In the genomic region with DNA sequence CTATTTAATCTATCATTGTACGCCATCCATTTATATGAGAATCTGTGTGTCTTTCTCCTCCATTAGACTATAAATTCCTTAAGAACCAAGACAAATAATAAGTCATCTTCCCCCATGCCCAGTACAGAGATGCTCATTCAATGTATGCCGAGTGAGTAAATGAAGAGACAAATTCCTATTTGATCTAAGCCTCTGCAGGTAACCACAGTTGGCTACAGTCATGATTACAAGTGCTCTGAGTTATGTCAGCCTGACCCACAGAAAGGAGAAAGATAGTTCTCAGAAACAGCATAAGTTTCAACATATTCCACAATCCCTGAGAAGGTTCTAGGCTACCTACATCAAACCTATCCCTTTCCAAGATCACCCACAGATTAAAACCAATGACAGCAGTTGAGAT, we compare ENCODE assay signal across 15 cellular contexts. TPM values are rescaled to one million over a fixed set of nuclear protein-coding genes. Genes with fewer than 3 reads are reported as not detected.
DNase-seq lines count a peak whose midpoint lies in the region; ATAC-seq, FAIRE-seq and TF ChIP-seq lines count a peak whose summit lies in the region.
"Had no signal": no experiment of that assay in that cellular context is flagged by ENCODE, and none has a peak within 500 bp of the region (broad histone marks: within the 10 kb centered on the region; RNA-seq: fewer than 3 reads in every experiment).

No MANE protein-coding gene starts in this region.

- ATAC-seq in HCT116 (no peak), GM21619 (IDR thresholded peaks at IDR 0.05; ENCODE audit: unreplicated experiment) (no peak), HG02852 (IDR thresholded peaks at IDR 0.05; ENCODE audit: unreplicated experiment) (no peak)

- peak overlapping the region; percentile 41 for H3K4me2 ChIP-seq in HCT116 (ENCODE audit: low read length)

- DNase-seq in HCT116 (ENCODE audit: low read depth, low spot score), result no peak
- DNase-seq in RCC 7860 (ENCODE audit: low spot score), result peak; percentile 68
- DNase-seq in bronchial epithelial cell (ENCODE audit: low read depth), result peak; percentile 95
- peak; percentile 58 for DNase-seq in kidney tubule cell (ENCODE audit: low spot score)
- DNase-seq in foreskin fibroblast, result no peak
- no peak for DNase-seq in HuH-7.5 (ENCODE audit: low spot score)
- DNase-seq: ACHN, AML-193, NCI-H1436 treated with DMSO at 0.1 percent for 48 hours, NCI-H2081 treated with DMSO at 0.1 percent for 48 hours, NCI-H524, Right ventricle myocardium superior had no signal

- TF ChIP-seq RAD21 in HCT116 (IDR thresholded peaks at IDR 0.05; ENCODE audit: low read depth), result no peak

- TF ChIP-seq CTCF in HCT116 (IDR thresholded peaks at IDR 0.05 in 2 of 3, conservative IDR thresholded peaks at IDR 0.05 in 1 of 3; ENCODE audit: borderline replicate concordance in 1 of 3, insufficient read depth in 1 of 3, low read depth in 2 of 3, low read length in 2 of 3) (no peak), bronchial epithelial cell (IDR thresholded peaks at IDR 0.05; ENCODE audit: insufficient read depth, low read length, severe bottlenecking) (no peak), foreskin fibroblast (IDR thresholded peaks at IDR 0.05; ENCODE audit: low read depth, low read length) (no peak)

- RAD21 ChIA-PET in HCT116 (lab: Charles Lee; ENCODE audit: low non-redundant PET in 1 of 2, low total read pairs in 2 of 2, uncharacterized antibody in 2 of 2, unreplicated experiment in 2 of 2), result no interaction called here

- no peaks in the 10 kb centered on the region for H4K20me1 ChIP-seq in HCT116 (ENCODE audit: insufficient read depth)

- BruUV-seq in HCT116 (replicated peaks; lab: Mats Ljungman, UMichigan), result no TSS peak

- H3K9me2 ChIP-seq in HCT116 (ENCODE audit: insufficient read depth), result no peaks in the 10 kb centered on the region

- H3K27ac ChIP-seq in HCT116 (ENCODE audit: low read depth, low read length), result peak overlapping the region; percentile 99; the same call in 1 of the 2 replicates
- H3K27ac ChIP-seq: SK-N-MC had no signal

- no peaks in the 10 kb centered on the region for H3K36me3 ChIP-seq in HCT116 (ENCODE audit: control insufficient read depth in 1 of 2, insufficient read depth in 2 of 2, low read length in 2 of 2)
- no peaks in the 10 kb centered on the region for H3K36me3 ChIP-seq in bronchial epithelial cell (ENCODE audit: control insufficient read depth, insufficient read depth, low read length)

- CTCF ChIA-PET in HCT116 (lab: Charles Lee), result no interaction called here

- no peaks in the 10 kb centered on the region for H3K9me3 ChIP-seq in HCT116 (ENCODE audit: control insufficient read depth in 1 of 2, insufficient read depth in 1 of 2, low read depth in 1 of 2, low read length in 2 of 2)

- no peaks in the 10 kb centered on the region for H3K27me3 ChIP-seq in HCT116 (ENCODE audit: insufficient read depth, low read length)
- H3K27me3 ChIP-seq in bronchial epithelial cell (ENCODE audit: control insufficient read depth, insufficient read depth, low read length), result no peaks in the 10 kb centered on the region

- no peak overlapping the region for H2AFZ ChIP-seq in HCT116 (ENCODE audit: low read depth, low read length, poor library complexity, severe bottlenecking)

- H3K4me3 ChIP-seq in HCT116 (replicated peaks in 1 of 2; ENCODE audit: low read depth in 1 of 2, low read length in 2 of 2) (no peak overlapping the region), bronchial epithelial cell (ENCODE audit: low read depth, low read length) (no peak overlapping the region), foreskin fibroblast (ENCODE audit: low read depth in 1 of 2, low read length in 2 of 2) (no peak overlapping the region)
- H3K4me3 ChIP-seq: SK-N-MC had no signal

- FAIRE-seq in RCC 7860 (lab: Jason Lieb, UNC), result no peak
- FAIRE-seq in bronchial epithelial cell (lab: Jason Lieb, UNC), result no peak

- H3K4me1 ChIP-seq in HCT116 (ENCODE audit: control insufficient read depth in 1 of 2, insufficient read depth in 2 of 2, low read length in 2 of 2), result peaks cover 59 to 73% of the 10 kb centered on the region in 2 experiments

- H3K9ac ChIP-seq in HCT116 (ENCODE audit: low read length), result no peak overlapping the region

- no peak for TF ChIP-seq POLR2A in HCT116 (IDR thresholded peaks at IDR 0.05; ENCODE audit: borderline replicate concordance, extremely low read depth, insufficient read depth, insufficient read length)

- H3K79me2 ChIP-seq in HCT116 (ENCODE audit: insufficient read depth, low read length), result 0 out of 2 replicates have a peak, but pooled peaks cover 9% of the 10 kb centered on the region

- intact Hi-C loops in HCT116 (cut with micrococcal nuclease), result no loop called here

- POLR2A ChIA-PET in HCT116 (lab: Charles Lee), result no interaction called here

TF ChIP-seq in HCT116, 20 proteins besides CTCF, POLR2A, EP300 and RAD21:
- TF ChIP-seq EZH2phosphoT487 (IDR thresholded peaks at IDR 0.05; ENCODE audit: borderline replicate concordance), result no peak
- peak; percentile 25; the same call in 1 of the 2 replicates for TF ChIP-seq CEBPB (IDR thresholded peaks at IDR 0.05; ENCODE audit: low read depth)

RNA-seq across cellular contexts. Expression of a gene that starts 46.1 kb away (rescaled TPM):
- total RNA-seq in HCT116 (2021; ENCODE audit: unreplicated experiment) (64.5 TPM), bronchial epithelial cell (11.1 and 24.6 TPM in 2 replicates)
- 24.3 and 29.5 TPM in 2 replicates for polyA plus RNA-seq in HCT116 (2012)

Comparison
In these comparisons a context has a peak if more than half of its experiments do, and no peak if none do; other contexts are left out.
1. DNase-seq: peak in RCC 7860 (single experiment), bronchial epithelial cell (single experiment) and kidney tubule cell (single experiment); none in HCT116 (single experiment), foreskin fibroblast (0 of 2) and HuH-7.5 (single experiment).